In genomic region chr12:48454675-48455074, GRCh38 we compare ENCODE assay signal across 9 cellular contexts. TPM values are rescaled to one million over a fixed set of nuclear protein-coding genes. Genes with fewer than 3 reads are reported as not detected.
DNase-seq lines count a peak whose midpoint lies in the region; ATAC-seq and TF ChIP-seq lines count a peak whose summit lies in the region.
"Had no signal": no experiment of that assay in that cellular context is flagged by ENCODE, and none has a peak within 500 bp of the region (broad histone marks: within the 10 kb centered on the region; RNA-seq: fewer than 3 reads in every experiment).

No MANE protein-coding gene starts in this region.

- no peaks in the 10 kb centered on the region for H3K4me1 Mint-ChIP-seq in progenitor cell of endocrine pancreas (ENCODE audit: low read depth)

- no peak overlapping the region for H3K4me3 Mint-ChIP-seq in progenitor cell of endocrine pancreas (ENCODE audit: low read depth)
- H3K4me3 Mint-ChIP-seq: activated naive CD8-positive, alpha-beta T cell had no signal

- peak; percentile 33 for TF ChIP-seq CTCF in progenitor cell of endocrine pancreas (IDR thresholded peaks at IDR 0.05; ENCODE audit: unreplicated experiment)

- peak; percentile 31 for DNase-seq in GM03348 (ENCODE audit: low spot score)
- DNase-seq in NCI-H226, result peak; percentile 31
- peak; percentile 50 for DNase-seq in dermis blood vessel endothelial cell
- DNase-seq in progenitor cell of endocrine pancreas (ENCODE audit: low spot score, unreplicated experiment), result no peak
- no peak for DNase-seq in activated T-cell treated with anti-CD3 and anti-CD28 coated beads, Interleukin-2, amount 50 U/mL, for 48 hours
- no peak for DNase-seq in epidermal melanocyte (ENCODE audit: insufficient read length, low spot score)
- no peak for DNase-seq in COLO668 (lab: John Stamatoyannopoulos, UW; ENCODE audit: unreplicated experiment)

- no peak overlapping the region for H3K27ac Mint-ChIP-seq in progenitor cell of endocrine pancreas
- H3K27ac Mint-ChIP-seq: activated naive CD8-positive, alpha-beta T cell had no signal

- H3K9me3 Mint-ChIP-seq in progenitor cell of endocrine pancreas (ENCODE audit: low read depth), result peaks cover 6% of the 10 kb centered on the region

- H3K36me3 Mint-ChIP-seq in progenitor cell of endocrine pancreas (ENCODE audit: insufficient read depth), result no peaks in the 10 kb centered on the region
- H3K36me3 Mint-ChIP-seq: activated naive CD8-positive, alpha-beta T cell had no signal

- H3K27me3 Mint-ChIP-seq in progenitor cell of endocrine pancreas, result peaks cover 9% of the 10 kb centered on the region

- ATAC-seq in GM21447 (IDR thresholded peaks at IDR 0.05; ENCODE audit: unreplicated experiment), result no peak

RNA-seq across cellular contexts. Expression of gene ANP32D, which starts 17.7 kb away (rescaled TPM):
- not detected in 2 replicates for total RNA-seq in dermis blood vessel endothelial cell
- not detected in 2 replicates for total RNA-seq in progenitor cell of endocrine pancreas

RNA-seq across cellular contexts. Expression of gene C12orf54, which starts 27.6 kb away (rescaled TPM):
- total RNA-seq in dermis blood vessel endothelial cell (not detected in 2 replicates), progenitor cell of endocrine pancreas (not detected in 2 replicates)

Comparison
In these comparisons a context has a peak if more than half of its experiments do, and no peak if none do; other contexts are left out.
1. DNase-seq: peak in GM03348 (single experiment), NCI-H226 (single experiment) and dermis blood vessel endothelial cell (single experiment); none in progenitor cell of endocrine pancreas (single experiment), activated T-cell treated with anti-CD3 and anti-CD28 coated beads, Interleukin-2, amount 50 U/mL, for 48 hours (0 of 2), epidermal melanocyte (single experiment) and COLO668 (single experiment).